In the genomic region with DNA sequence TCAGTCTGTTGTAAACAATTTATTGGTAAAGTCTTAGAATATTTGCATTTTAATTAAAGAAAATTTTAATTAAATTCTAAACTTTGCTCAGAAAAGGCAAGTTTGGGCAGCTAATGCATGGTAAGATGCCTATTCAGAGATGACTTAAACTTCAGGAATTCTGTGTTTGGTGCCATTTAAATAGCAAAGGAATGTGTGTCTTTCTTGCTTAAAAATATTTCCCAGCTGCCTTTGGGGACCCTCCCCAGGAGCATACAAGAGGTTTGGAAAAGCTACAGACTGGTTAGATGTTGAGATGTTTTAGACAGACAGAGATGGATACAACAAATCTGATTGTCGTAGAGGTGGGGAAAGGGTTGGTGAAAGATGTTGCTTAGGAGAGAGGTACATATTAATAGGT, we compare ENCODE assay signal across 1 cellular context.
TF ChIP-seq lines count a peak whose summit lies in the region.

No MANE protein-coding gene starts in this region.

TF ChIP-seq in A549, 52 proteins besides CTCF, POLR2A, EP300 and RAD21 (continued from another document):
- TF ChIP-seq, protein P1, sequence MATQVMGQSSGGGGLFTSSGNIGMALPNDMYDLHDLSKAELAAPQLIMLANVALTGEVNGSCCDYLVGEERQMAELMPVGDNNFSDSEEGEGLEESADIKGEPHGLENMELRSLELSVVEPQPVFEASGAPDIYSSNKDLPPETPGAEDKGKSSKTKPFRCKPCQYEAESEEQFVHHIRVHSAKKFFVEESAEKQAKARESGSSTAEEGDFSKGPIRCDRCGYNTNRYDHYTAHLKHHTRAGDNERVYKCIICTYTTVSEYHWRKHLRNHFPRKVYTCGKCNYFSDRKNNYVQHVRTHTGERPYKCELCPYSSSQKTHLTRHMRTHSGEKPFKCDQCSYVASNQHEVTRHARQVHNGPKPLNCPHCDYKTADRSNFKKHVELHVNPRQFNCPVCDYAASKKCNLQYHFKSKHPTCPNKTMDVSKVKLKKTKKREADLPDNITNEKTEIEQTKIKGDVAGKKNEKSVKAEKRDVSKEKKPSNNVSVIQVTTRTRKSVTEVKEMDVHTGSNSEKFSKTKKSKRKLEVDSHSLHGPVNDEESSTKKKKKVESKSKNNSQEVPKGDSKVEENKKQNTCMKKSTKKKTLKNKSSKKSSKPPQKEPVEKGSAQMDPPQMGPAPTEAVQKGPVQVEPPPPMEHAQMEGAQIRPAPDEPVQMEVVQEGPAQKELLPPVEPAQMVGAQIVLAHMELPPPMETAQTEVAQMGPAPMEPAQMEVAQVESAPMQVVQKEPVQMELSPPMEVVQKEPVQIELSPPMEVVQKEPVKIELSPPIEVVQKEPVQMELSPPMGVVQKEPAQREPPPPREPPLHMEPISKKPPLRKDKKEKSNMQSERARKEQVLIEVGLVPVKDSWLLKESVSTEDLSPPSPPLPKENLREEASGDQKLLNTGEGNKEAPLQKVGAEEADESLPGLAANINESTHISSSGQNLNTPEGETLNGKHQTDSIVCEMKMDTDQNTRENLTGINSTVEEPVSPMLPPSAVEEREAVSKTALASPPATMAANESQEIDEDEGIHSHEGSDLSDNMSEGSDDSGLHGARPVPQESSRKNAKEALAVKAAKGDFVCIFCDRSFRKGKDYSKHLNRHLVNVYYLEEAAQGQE (IDR thresholded peaks at IDR 0.05) = no peak
- TF ChIP-seq CBX8 (IDR thresholded peaks at IDR 0.05) = no peak
- no peak for TF ChIP-seq NPAS2 (CRISPR knock-in tag; IDR thresholded peaks at IDR 0.05; ENCODE audit: borderline replicate concordance)
- TF ChIP-seq HDAC2 (IDR thresholded peaks at IDR 0.05) = no peak
- TF ChIP-seq RFX5 (IDR thresholded peaks at IDR 0.05) = no peak
- TF ChIP-seq ESRRA (IDR thresholded peaks at IDR 0.05; ENCODE audit: borderline replicate concordance, low read length) = no peak
- no peak for TF ChIP-seq HOXA7 (CRISPR knock-in tag; IDR thresholded peaks at IDR 0.05)
- no peak for TF ChIP-seq CEBPB (IDR thresholded peaks at IDR 0.05)
- TF ChIP-seq KDM5A (IDR thresholded peaks at IDR 0.05) = no peak
- no peak for TF ChIP-seq PHF8 (IDR thresholded peaks at IDR 0.05; ENCODE audit: borderline replicate concordance, low read depth)
- TF ChIP-seq, protein P2, sequence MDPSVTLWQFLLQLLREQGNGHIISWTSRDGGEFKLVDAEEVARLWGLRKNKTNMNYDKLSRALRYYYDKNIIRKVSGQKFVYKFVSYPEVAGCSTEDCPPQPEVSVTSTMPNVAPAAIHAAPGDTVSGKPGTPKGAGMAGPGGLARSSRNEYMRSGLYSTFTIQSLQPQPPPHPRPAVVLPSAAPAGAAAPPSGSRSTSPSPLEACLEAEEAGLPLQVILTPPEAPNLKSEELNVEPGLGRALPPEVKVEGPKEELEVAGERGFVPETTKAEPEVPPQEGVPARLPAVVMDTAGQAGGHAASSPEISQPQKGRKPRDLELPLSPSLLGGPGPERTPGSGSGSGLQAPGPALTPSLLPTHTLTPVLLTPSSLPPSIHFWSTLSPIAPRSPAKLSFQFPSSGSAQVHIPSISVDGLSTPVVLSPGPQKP (IDR thresholded peaks at IDR 0.05; ENCODE audit: low read depth, low read length) = no peak
- TF ChIP-seq SMC3 (IDR thresholded peaks at IDR 0.05) = no peak
- TF ChIP-seq BHLHE40 (IDR thresholded peaks at IDR 0.05; ENCODE audit: low read depth, low read length) = no peak
